9 cellular contexts compared by ENCODE assay signal in genomic region chr7:102152672-102153585, GRCh38.
DNase-seq lines count a peak whose midpoint lies in the region; ATAC-seq and TF ChIP-seq lines count a peak whose summit lies in the region.
"Had no signal": no experiment of that assay in that cellular context is flagged by ENCODE, and none has a peak within 500 bp of the region (broad histone marks: within the 10 kb centered on the region; RNA-seq: fewer than 3 reads in every experiment).

No MANE protein-coding gene starts in this region.

- H3K79me2 ChIP-seq in H9 (ENCODE audit: insufficient read depth, low read length) = no peaks in the 10 kb centered on the region

- no peak overlapping the region for H4K8ac ChIP-seq in H9 (replicated peaks; ENCODE audit: insufficient read length, low read depth, low read length)

- H3T11ph ChIP-seq in H9 (ENCODE audit: low read length) = peak overlapping the region; percentile 26

- H3K4me1 Mint-ChIP-seq in H9 (peaks cover 17 to 33% of the 10 kb centered on the region in 2 experiments), WTC11 (peaks cover 35% of the 10 kb centered on the region)

- intact Hi-C loops in left ventricle myocardium superior (cut with micrococcal nuclease) = no loop called here
- intact Hi-C loops in psoas muscle (cut with DNase I) = no loop called here

- H3K18ac ChIP-seq in H9 (ENCODE audit: insufficient read length, low read depth, low read length) = peak overlapping the region; percentile 90

- peak overlapping the region; percentile 93 for H2BK120ac ChIP-seq in H9 (ENCODE audit: low read depth, low read length, poor library complexity, severe bottlenecking)

- peaks cover 11% of the 10 kb centered on the region; the same call in 1 of the 2 replicates for H3K4me1 ChIP-seq in H9 (ENCODE audit: insufficient read depth, low read length)
- no peaks in the 10 kb centered on the region for H3K4me1 ChIP-seq in psoas muscle

- H4K91ac ChIP-seq in H9 (ENCODE audit: insufficient read length, low read depth, low read length) = peak overlapping the region; percentile 44

- H3K4ac ChIP-seq in H9 (ENCODE audit: low read depth, low read length) = peak overlapping the region; percentile 67; the same call in 1 of the 2 replicates

- no peak overlapping the region for H2BK15ac ChIP-seq in H9 (ENCODE audit: low read depth, low read length)

- CTCF ChIA-PET in WTC11 (lab: Charles Lee) = interaction anchor here (0.6 to 0.8 kb wide), 2 partner anchors 86 to 96 kb away, joined by 3 read pairs; no protein-coding TSS in a partner anchor

- H3K36me3 Mint-ChIP-seq in H9 (ENCODE audit: insufficient read depth in 1 of 3, low read depth in 3 of 3) (peaks cover 2 to 9% (median 8%) of the 10 kb centered on the region in 3 experiments; a peak in 5 of 7 replicates), WTC11 (peaks cover 6% of the 10 kb centered on the region)

- H3K27me3 Mint-ChIP-seq in H9 (ENCODE audit: low read depth) (no peaks in the 10 kb centered on the region), WTC11 (ENCODE audit: low read depth) (no peaks in the 10 kb centered on the region)

- no CpG with 5 or more reads among the region's 21 CpGs for WGBS in H9 (ENCODE audit: extremely low coverage, insufficient read length, low lambda C conversion rate)
- WGBS in psoas muscle, 3 donors = 50 to 52% (median 50%) methylated on average over 21 of the region's 21 CpGs

- peak overlapping the region; percentile 44 for H2BK5ac ChIP-seq in H9 (ENCODE audit: insufficient read length, low read length)

- H3K27me3 ChIP-seq in H9 (ENCODE audit: insufficient read depth, low read length) (no peaks in the 10 kb centered on the region), psoas muscle (ENCODE audit: insufficient read depth in 3 of 3, low read length in 2 of 3) (no peaks in the 10 kb centered on the region)

- POLR2A ChIA-PET in WTC11 (lab: Charles Lee) = interaction anchor here (0.6 to 1.3 kb wide), 4 partner anchors 8 to 431 kb away, joined by 3 to 10 read pairs (median 4); no protein-coding TSS in a partner anchor

- H2AFZ ChIP-seq in H9 (ENCODE audit: low read length) = no peak overlapping the region

- H3K4me3 ChIP-seq in psoas muscle = no peak overlapping the region
- H3K4me3 ChIP-seq: GM12878 had no signal

- peak overlapping the region; percentile 5 for H3K4me2 ChIP-seq in H9 (ENCODE audit: insufficient read depth, insufficient read length, low read length)

- no peak overlapping the region for H3K9ac ChIP-seq in H9 (ENCODE audit: extremely low read depth, insufficient read length, low read length)

- peak overlapping the region in 1 of 2 experiments; percentile 63; a peak in 4 of 5 replicates for H3K4me3 Mint-ChIP-seq in H9
- H3K4me3 Mint-ChIP-seq in WTC11 = peak overlapping the region; percentile 38; the same call in 1 of the 2 replicates

- H2AK5ac ChIP-seq in H9 (ENCODE audit: insufficient read length, low read length) = no peak overlapping the region

- no peaks in the 10 kb centered on the region for H3K9me3 ChIP-seq in H9 (ENCODE audit: control insufficient read depth, low read depth, low read length)
- no peaks in the 10 kb centered on the region for H3K9me3 ChIP-seq in psoas muscle

- peak overlapping the region; percentile 59 for H3K14ac ChIP-seq in H9 (ENCODE audit: insufficient read depth, low read length)

- peak overlapping the region; percentile 96 to 99 (median 98) for H3K27ac Mint-ChIP-seq in H9
- H3K27ac Mint-ChIP-seq in WTC11 = peak overlapping the region; percentile 98

- H3K36me3 ChIP-seq in psoas muscle (ENCODE audit: insufficient read depth in 1 of 2, low read depth in 1 of 2) = no peaks in the 10 kb centered on the region

- H3K79me1 ChIP-seq in H9 (ENCODE audit: insufficient read depth, low read depth, low read length, poor library complexity, severe bottlenecking) = no peaks in the 10 kb centered on the region

- H2BK20ac ChIP-seq in H9 (ENCODE audit: low read depth, low read length, poor library complexity, severe bottlenecking) = no peak overlapping the region

- TF ChIP-seq CTCF in H9 (conservative IDR thresholded peaks at IDR 0.05) (no peak), WTC11 (IDR thresholded peaks at IDR 0.05) (no peak), psoas muscle (IDR thresholded peaks at IDR 0.05) (no peak)

- peak; percentile 84 for ATAC-seq in WTC11
- peak; percentile 91 for ATAC-seq in left ventricle myocardium superior
- ATAC-seq in psoas muscle = peak in 3 of 4 donors; percentile 23 to 31 (median 26)
- no peak for ATAC-seq in HG03139 (IDR thresholded peaks at IDR 0.05; ENCODE audit: unreplicated experiment)
- ATAC-seq: GM12878 had no signal

- H2BK12ac ChIP-seq in H9 (ENCODE audit: insufficient read length, low read depth, low read length) = peak overlapping the region; percentile 12

- peak overlapping the region; percentile 9 for H4K5ac ChIP-seq in H9 (ENCODE audit: insufficient read length, low read depth, low read length)

- H3K27ac ChIP-seq in H9 (ENCODE audit: insufficient read length, low read depth, low read length) (peak overlapping the region; percentile 67), psoas muscle (no peak overlapping the region)

- no peak overlapping the region for H3K56ac ChIP-seq in H9 (ENCODE audit: insufficient read length, low read depth, low read length)

- no peaks in the 10 kb centered on the region for H3K23me2 ChIP-seq in H9 (ENCODE audit: insufficient read length, low read depth, low read length, poor library complexity, severe bottlenecking)

- DNase-seq in H9 (peak; percentile 91), WTC11 (ENCODE audit: low spot score) (peak; percentile 73), left ventricle myocardium superior (peak; percentile 57), psoas muscle (no peak), NCI-H1436 (lab: John Stamatoyannopoulos, UW) (no peak), OCI-M2 (lab: John Stamatoyannopoulos, UW; ENCODE audit: unreplicated experiment) (no peak), GM19238 (ENCODE audit: insufficient read length, low spot score) (no peak)

- H3K9me3 Mint-ChIP-seq in H9 = no peaks in the 10 kb centered on the region
- no peaks in the 10 kb centered on the region for H3K9me3 Mint-ChIP-seq in WTC11

- no peak overlapping the region for H3K23ac ChIP-seq in H9 (ENCODE audit: insufficient read length, low read depth, low read length)

- H4K20me1 ChIP-seq in H9 (ENCODE audit: control insufficient read depth, insufficient read depth, insufficient read length) = no peaks in the 10 kb centered on the region

TF ChIP-seq in WTC11, 78 proteins besides CTCF, POLR2A, EP300 and RAD21 (continues in another document):
- TF ChIP-seq ZNF512 (CRISPR knock-in tag; IDR thresholded peaks at IDR 0.05; ENCODE audit: borderline replicate concordance) = no peak
- TF ChIP-seq ZNF138 (CRISPR knock-in tag; conservative IDR thresholded peaks at IDR 0.05) = no peak
- no peak for TF ChIP-seq FOXJ3 (CRISPR knock-in tag; IDR thresholded peaks at IDR 0.05; ENCODE audit: borderline replicate concordance)
- TF ChIP-seq E2F1 (CRISPR knock-in tag; IDR thresholded peaks at IDR 0.05) = no peak
- 0 out of 2 replicates have a peak, but pooled peaks have one; percentile 36 for TF ChIP-seq ZNF532 (CRISPR knock-in tag; IDR thresholded peaks at IDR 0.05; ENCODE audit: borderline replicate concordance)

Comparison
In these comparisons a context has a peak if more than half of its experiments do, and no peak if none do; other contexts are left out.
1. DNase-seq: peak in H9 (single experiment), WTC11 (single experiment) and left ventricle myocardium superior (single experiment); none in psoas muscle (0 of 2), NCI-H1436 (single experiment), OCI-M2 (single experiment) and GM19238 (single experiment).